ENCODE assay signal across 8 cellular contexts in genomic region chr7:46590918-46591905, GRCh38.
DNase-seq lines count a peak whose midpoint lies in the region; ATAC-seq, FAIRE-seq and TF ChIP-seq lines count a peak whose summit lies in the region.
"Not testable (repeated sequence)": the region's sequence is repeated elsewhere in the genome, so short reads cannot be mapped to it uniquely, and the experiment has no call there.

No MANE protein-coding gene starts in this region.

- not testable (repeated sequence) for H3K4me3 ChIP-seq in A549

- H3K27ac Mint-ChIP-seq in osteocyte (ENCODE audit: unreplicated experiment) = peak overlapping the region; percentile 59

- TF ChIP-seq RAD21 in A549 (conservative IDR thresholded peaks at IDR 0.05 in 1 of 2, IDR thresholded peaks at IDR 0.05 in 1 of 2) = peak in 1 of 2 experiments; percentile 36; a peak in 2 of 5 replicates
- TF ChIP-seq RAD21 in Ishikawa (IDR thresholded peaks at IDR 0.05; ENCODE audit: low read depth) = not testable (repeated sequence)

- POLR2A ChIA-PET in A549 (lab: Yijun Ruan, JAX) = not testable (repeated sequence)

- DNase-seq in A549 (ENCODE audit: low read depth in 1 of 2, low spot score in 1 of 2) (peak in 1 of 2 experiments; percentile 61), EH (ENCODE audit: low read depth) (peak; percentile 58), NCI-H774 (lab: John Stamatoyannopoulos, UW) (peak; percentile 21), SIG-M5 treated with dmso at 0.1 percent for 504 hours (lab: John Stamatoyannopoulos, UW; ENCODE audit: unreplicated experiment) (peak; percentile 8), epithelial cell of prostate (ENCODE audit: low read depth, low spot score) (peak; percentile 6), kidney glomerular epithelial cell (lab: John Stamatoyannopoulos, UW) (peak; percentile 9)
- DNase-seq in osteocyte (ENCODE audit: extremely low spot score, unreplicated experiment) = not testable (repeated sequence)

- peak overlapping the region; percentile 72 to 78 for H3K27ac ChIP-seq in A549
- not testable (repeated sequence) for H3K27ac ChIP-seq in epithelial cell of prostate

- H3K4me1 ChIP-seq in A549 = peaks cover 12% of the 10 kb centered on the region

- not testable (repeated sequence) for H3K36me3 Mint-ChIP-seq in osteocyte (ENCODE audit: unreplicated experiment)

- not testable (repeated sequence) for H3K4me3 Mint-ChIP-seq in osteocyte (ENCODE audit: unreplicated experiment)

- H3K9me3 ChIP-seq in A549 = not testable (repeated sequence)

- WGBS in A549 (ENCODE audit: missing lambda C conversion rate) = 38% methylated on average over 6 of the region's 10 CpGs

- not testable (repeated sequence) for H3K27me3 Mint-ChIP-seq in osteocyte (ENCODE audit: unreplicated experiment)

- ATAC-seq in A549 = peak in 1 of 2 experiments; percentile 56; a peak in 2 of 6 replicates

- H3K4me2 ChIP-seq in A549 = peak overlapping the region; percentile 71

- H3K9me3 Mint-ChIP-seq in osteocyte (ENCODE audit: unreplicated experiment) = peaks cover 31% of the 10 kb centered on the region

- not testable (repeated sequence) for TF ChIP-seq EP300 in A549 (IDR thresholded peaks at IDR 0.05); Ishikawa (IDR thresholded peaks at IDR 0.05; ENCODE audit: borderline replicate concordance)

- not testable (repeated sequence) for TF ChIP-seq CTCF in A549 (IDR thresholded peaks at IDR 0.05)
- peak; percentile 27 for TF ChIP-seq CTCF in osteocyte (IDR thresholded peaks at IDR 0.05)

- peaks cover 13% of the 10 kb centered on the region for H3K4me1 Mint-ChIP-seq in osteocyte (ENCODE audit: unreplicated experiment)

- not testable (repeated sequence) for FAIRE-seq in A549 (lab: Jason Lieb, UNC)

- CTCF ChIA-PET in A549 (lab: Yijun Ruan, JAX) = interaction anchor here (0.8 to 2.0 kb wide), 3 partner anchors 9 to 670 kb away, joined by 3 to 6 read pairs (median 3); partner anchors contain the start of gene IGFBP3

- TF ChIP-seq POLR2A in A549 (IDR thresholded peaks at IDR 0.05; ENCODE audit: low read length) = not testable (repeated sequence)

TF ChIP-seq in Ishikawa, 13 proteins besides CTCF, POLR2A, EP300 and RAD21:
- TF ChIP-seq NFIC (IDR thresholded peaks at IDR 0.05) = 0 out of 2 replicates have a peak, but pooled peaks have one; percentile 7
